In genomic region chr6:54019860-54020259, GRCh38 we compare ENCODE assay signal across 23 cellular contexts.
"Had no signal": no experiment of that assay in that cellular context is flagged by ENCODE, and none has a peak within 500 bp of the region (broad histone marks: within the 10 kb centered on the region; RNA-seq: fewer than 3 reads in every experiment).

No MANE protein-coding gene starts in this region.

- H3K9me3 ChIP-seq: ovary, testis, transverse colon had no signal

- FAIRE-seq: bronchial epithelial cell, endothelial cell of umbilical vein had no signal

- H3K27ac ChIP-seq: ovary, testis, transverse colon, WERI-Rb-1 had no signal

- H3K4me3 ChIP-seq: lung, ovary, testis, transverse colon had no signal

- H3K36me3 ChIP-seq: ovary, transverse colon, WERI-Rb-1 had no signal

- DNase-seq: activated CD4-positive, alpha-beta T cell treated with anti-CD3 and anti-CD28 coated beads for 48 hours; activated CD4-positive, alpha-beta T cell treated with anti-CD3 and anti-CD28 coated beads, Interleukin-2, amount 50 U/mL, for 48 hours; activated CD8-positive, alpha-beta memory T cell treated with anti-CD3 and anti-CD28 coated beads for 24 hours; activated effector memory CD4-positive, alpha-beta T cell treated with Interleukin-2 at 50 U/mL for 16 hours; activated naive CD4-positive, alpha-beta T cell treated with Interleukin-2 at 50 U/mL for 16 hours; anterior cingulate cortex; cortex of kidney; effector memory CD8-positive, alpha-beta T cell; head of caudate nucleus; kidney glomerular epithelial cell; naive thymus-derived CD4-positive, alpha-beta T cell; ovary; retina; stimulated activated CD4-positive, alpha-beta T cell treated with anti-CD3 and anti-CD28 coated beads, Interleukin-2, amount 100 ng/mL, for 48 hours; stimulated activated naive CD8-positive, alpha-beta T cell treated with anti-CD3 and anti-CD28 coated beads, Interleukin-15, Interleukin-2, amounts not matched to agents 100 U/mL and 50 U/mL, for 24 hours; T-cell; testis; transverse colon; WERI-Rb-1 had no signal

- ATAC-seq: activated CD4-positive, CD25-positive, alpha-beta regulatory T cell treated with anti-CD3 and anti-CD28 coated beads, Interleukin-2, amount 50 U/mL, for 24 hours; effector memory CD8-positive, alpha-beta T cell; naive thymus-derived CD4-positive, alpha-beta T cell; stimulated activated naive CD8-positive, alpha-beta T cell treated with anti-CD3 and anti-CD28 coated beads, Interleukin-15, Interleukin-2, amounts not matched to agents 100 U/mL and 50 U/mL, for 24 hours; T-cell had no signal

- H3K27me3 ChIP-seq: ovary, testis, transverse colon had no signal

- H3K4me1 ChIP-seq: testis had no signal
